Comparison of ENCODE assay signal across 1 cellular context in genomic region chr5:88675758-88676636, GRCh38.
A peak's percentile ranks its signal among the peaks of the same experiment; 100 is the strongest.
TF ChIP-seq lines count a peak whose summit lies in the region.

No MANE protein-coding gene starts in this region.

TF ChIP-seq in HEK293, 187 proteins besides CTCF, POLR2A, EP300 and RAD21 (continued from another document):
- TF ChIP-seq PRDM4 (tag by site-specific recombination; IDR thresholded peaks at IDR 0.05) = no peak
- TF ChIP-seq ZBTB49 (tag by site-specific recombination; IDR thresholded peaks at IDR 0.05; ENCODE audit: low read depth) = no peak
- no peak for TF ChIP-seq ZNF114 (tag by site-specific recombination; IDR thresholded peaks at IDR 0.05)
- no peak for TF ChIP-seq ZNF654 (tag by site-specific recombination; IDR thresholded peaks at IDR 0.05; ENCODE audit: low read depth)
- no peak for TF ChIP-seq ZIC2 (tag by site-specific recombination; IDR thresholded peaks at IDR 0.05)
- TF ChIP-seq ZNF830 (tag by site-specific recombination; IDR thresholded peaks at IDR 0.05; ENCODE audit: low read depth) = no peak
- no peak for TF ChIP-seq ZNF664 (tag by site-specific recombination; IDR thresholded peaks at IDR 0.05)
- peak; percentile 84 for TF ChIP-seq FEZF1 (tag by site-specific recombination; IDR thresholded peaks at IDR 0.05)
- peak; percentile 91 for TF ChIP-seq ZNF513 (tag by site-specific recombination; IDR thresholded peaks at IDR 0.05)
- no peak for TF ChIP-seq HOXD13 (CRISPR knock-in tag; IDR thresholded peaks at IDR 0.05; ENCODE audit: borderline replicate concordance)
- peak; percentile 60 for TF ChIP-seq EGR2 (tag by site-specific recombination; IDR thresholded peaks at IDR 0.05; ENCODE audit: low read depth)
- 0 out of 2 replicates have a peak, but pooled peaks have one; percentile 1 for TF ChIP-seq SCRT2 (tag by site-specific recombination; IDR thresholded peaks at IDR 0.05)
- no peak for TF ChIP-seq ZNF623 (tag by site-specific recombination; IDR thresholded peaks at IDR 0.05)
- TF ChIP-seq ZNF510 (tag by site-specific recombination; IDR thresholded peaks at IDR 0.05; ENCODE audit: insufficient replicate concordance) = no peak
- TF ChIP-seq INSM2 (tag by site-specific recombination; IDR thresholded peaks at IDR 0.05) = no peak; the same call in 1 of the 2 replicates
- TF ChIP-seq MZF1 (tag by site-specific recombination; IDR thresholded peaks at IDR 0.05; ENCODE audit: borderline replicate concordance) = 0 out of 2 replicates have a peak, but pooled peaks have one; percentile 29
- peak; percentile 69 for TF ChIP-seq IKZF3 (tag by site-specific recombination; IDR thresholded peaks at IDR 0.05)
- TF ChIP-seq ZNF785 (tag by site-specific recombination; IDR thresholded peaks at IDR 0.05) = no peak
- TF ChIP-seq ZNF521 (tag by site-specific recombination; IDR thresholded peaks at IDR 0.05) = no peak
- TF ChIP-seq ZNF571 (tag by site-specific recombination; IDR thresholded peaks at IDR 0.05) = no peak
- TF ChIP-seq ZBTB11 (tag by site-specific recombination; conservative IDR thresholded peaks at IDR 0.05; ENCODE audit: low read depth) = peak; percentile 13; the same call in 1 of the 2 replicates
- TF ChIP-seq SP2 (tag by site-specific recombination; IDR thresholded peaks at IDR 0.05) = peak; percentile 52
- no peak for TF ChIP-seq ZNF549 (tag by site-specific recombination; IDR thresholded peaks at IDR 0.05)
- TF ChIP-seq ZNF692 (tag by site-specific recombination; IDR thresholded peaks at IDR 0.05) = peak; percentile 74
- no peak for TF ChIP-seq ZNF350 (tag by site-specific recombination; IDR thresholded peaks at IDR 0.05)
- TF ChIP-seq YY1 (tag by site-specific recombination; IDR thresholded peaks at IDR 0.05) = no peak
- TF ChIP-seq ZNF529 (tag by site-specific recombination; IDR thresholded peaks at IDR 0.05; ENCODE audit: insufficient replicate concordance) = no peak
- TF ChIP-seq ZNF10 (tag by site-specific recombination; IDR thresholded peaks at IDR 0.05) = no peak
- peak; percentile 27; the same call in 1 of the 2 replicates for TF ChIP-seq ZNF501 (tag by site-specific recombination; IDR thresholded peaks at IDR 0.05)
- TF ChIP-seq ZNF302 (tag by site-specific recombination; IDR thresholded peaks at IDR 0.05; ENCODE audit: low read depth) = no peak
- TF ChIP-seq ZNF391 (tag by site-specific recombination; IDR thresholded peaks at IDR 0.05; ENCODE audit: borderline replicate concordance, low read depth) = no peak
- TF ChIP-seq GLIS1 (tag by site-specific recombination; IDR thresholded peaks at IDR 0.05) = peak; percentile 40; the same call in 1 of the 2 replicates
- TF ChIP-seq KLF9 (tag by site-specific recombination; IDR thresholded peaks at IDR 0.05; ENCODE audit: low read depth) = no peak
- TF ChIP-seq ZNF112 (tag by site-specific recombination; IDR thresholded peaks at IDR 0.05) = no peak
- peak; percentile 39; the same call in 1 of the 2 replicates for TF ChIP-seq KLF8 (tag by site-specific recombination; IDR thresholded peaks at IDR 0.05)
- TF ChIP-seq ZNF791 (tag by site-specific recombination; IDR thresholded peaks at IDR 0.05) = no peak
TF ChIP-seq in HEK293: peak in this region for 48.
